In genomic region chr2:106638043-106638442, GRCh38 we compare ENCODE assay signal across 8 cellular contexts.
A peak's percentile ranks its signal among the peaks of the same experiment; 100 is the strongest.
DNase-seq lines count a peak whose midpoint lies in the region; ATAC-seq and TF ChIP-seq lines count a peak whose summit lies in the region.

No MANE protein-coding gene starts in this region.

- no CpG with 5 or more reads among the region's 1 CpG for WGBS in IMR-90 (ENCODE audit: extremely low coverage in 2 of 2, insufficient read length in 1 of 2), 2 experiments

- H3K36me3 ChIP-seq in IMR-90 (ENCODE audit: control insufficient read depth, insufficient read depth, low read length) (no peaks in the 10 kb centered on the region), kidney epithelial cell (ENCODE audit: control insufficient read depth, insufficient read depth, low read length) (no peaks in the 10 kb centered on the region), WERI-Rb-1 (no peaks in the 10 kb centered on the region)

- intact Hi-C loops in IMR-90 (cut with micrococcal nuclease): loop anchor here (2.0 to 5.0 kb wide), 2 partner anchors 1544 to 1557 kb away; no protein-coding TSS in a partner anchor

- TF ChIP-seq CTCF in IMR-90 (conservative IDR thresholded peaks at IDR 0.05; ENCODE audit: low read depth, low read length) (peak; percentile 33), kidney epithelial cell (IDR thresholded peaks at IDR 0.05; ENCODE audit: insufficient read depth, low read length, poor library complexity, severe bottlenecking) (peak; percentile 19), WERI-Rb-1 (IDR thresholded peaks at IDR 0.05; ENCODE audit: low read depth, low read length) (no peak)

- ATAC-seq in IMR-90 (ENCODE audit: low read depth) (no peak), HG02798 (IDR thresholded peaks at IDR 0.05; ENCODE audit: poor library complexity, unreplicated experiment) (no peak)

- H2BK15ac ChIP-seq in IMR-90 (ENCODE audit: low read depth, low read length): no peak overlapping the region

- no TSS peak for BruUV-seq in IMR-90 (replicated peaks; lab: Mats Ljungman, UMichigan)

- no peak overlapping the region for H2BK120ac ChIP-seq in IMR-90 (ENCODE audit: low read depth, low read length)

- H3K9me3 ChIP-seq in IMR-90 (ENCODE audit: control insufficient read depth, insufficient read depth, low read length) (no peaks in the 10 kb centered on the region), WERI-Rb-1 (ENCODE audit: severe bottlenecking) (no peaks in the 10 kb centered on the region)

- no peaks in the 10 kb centered on the region for H4K20me1 ChIP-seq in IMR-90 (ENCODE audit: insufficient read depth, low read length)

- peak; percentile 25 for DNase-seq in Ammon's horn (ENCODE audit: low spot score)
- peak; percentile 1 for DNase-seq in IMR-90
- DNase-seq in SW480 (ENCODE audit: low spot score): peak; percentile 53
- no peak for DNase-seq in kidney epithelial cell (ENCODE audit: low read depth)
- DNase-seq in WERI-Rb-1: no peak
- no peak for DNase-seq in NCI-H187 treated with DMSO at 0.1 percent for 48 hours (lab: John Stamatoyannopoulos, UW)
- DNase-seq in NCI-H226: no peak

- H3K27me3 ChIP-seq in IMR-90 (ENCODE audit: control insufficient read depth, insufficient read depth, low read length) (no peaks in the 10 kb centered on the region), kidney epithelial cell (ENCODE audit: control insufficient read depth, insufficient read depth, low read length) (no peaks in the 10 kb centered on the region), WERI-Rb-1 (ENCODE audit: insufficient read depth, low read depth, severe bottlenecking) (peaks cover 87% of the 10 kb centered on the region)

- no peak overlapping the region for H2AFZ ChIP-seq in IMR-90 (replicated peaks; ENCODE audit: low read length, poor library complexity)

- no peak overlapping the region for H4K91ac ChIP-seq in IMR-90 (ENCODE audit: insufficient read depth, low read depth, low read length)

- H4K8ac ChIP-seq in IMR-90 (ENCODE audit: low read depth in 2 of 2, low read length in 2 of 2): no peak overlapping the region

- no peak overlapping the region for H2AK5ac ChIP-seq in IMR-90 (ENCODE audit: low read depth, low read length)

- no peak overlapping the region for H3K56ac ChIP-seq in IMR-90 (ENCODE audit: extremely low read depth, insufficient read depth, low read length)

- H4K5ac ChIP-seq in IMR-90 (ENCODE audit: low read depth, low read length): no peak overlapping the region

- H3K18ac ChIP-seq in IMR-90 (ENCODE audit: low read depth, low read length): no peak overlapping the region

- TF ChIP-seq RAD21 in IMR-90 (IDR thresholded peaks at IDR 0.05; ENCODE audit: low read length): peak; percentile 18; the same call in 1 of the 2 replicates

- POLR2A ChIA-PET in IMR-90 (lab: Charles Lee; ENCODE audit: unreplicated experiment): no interaction called here

- dilution Hi-C loops in IMR-90 (cut with HindIII; ENCODE audit: low sequenced_read_pairs, unreplicated experiment): no loop called here

- no peak overlapping the region for H3K4me3 ChIP-seq in IMR-90 (ENCODE audit: insufficient read depth, low read depth, low read length)
- H3K4me3 ChIP-seq in kidney epithelial cell (ENCODE audit: low read depth, low read length): no peak overlapping the region
- no peak overlapping the region for H3K4me3 ChIP-seq in WERI-Rb-1 (ENCODE audit: low read depth, low read length)

- CTCF ChIA-PET in IMR-90 (lab: Yijun Ruan, JAX): interaction anchor here (1.3 kb wide), 1 partner anchor 55 kb away, joined by 3 read pairs; no protein-coding TSS in a partner anchor

- H2BK5ac ChIP-seq in IMR-90 (ENCODE audit: low read depth, low read length, poor library complexity, severe bottlenecking): no peak overlapping the region

- H3K9me1 ChIP-seq in IMR-90 (ENCODE audit: insufficient read depth, low read length): no peaks in the 10 kb centered on the region

- in situ Hi-C loops in IMR-90 (cut with MboI; ENCODE audit: low sequenced_read_pairs): loop anchor here (25.0 kb wide), 1 partner anchor 1549 kb away; no protein-coding TSS in a partner anchor

- no peak overlapping the region for H3K14ac ChIP-seq in IMR-90 (replicated peaks; ENCODE audit: low read depth, low read length)

- no peak overlapping the region for H3K4me2 ChIP-seq in IMR-90 (ENCODE audit: low read depth, low read length)

- no peaks in the 10 kb centered on the region for H3K4me1 ChIP-seq in IMR-90 (ENCODE audit: control insufficient read depth, insufficient read depth, low read length)

- TF ChIP-seq POLR2A in IMR-90 (IDR thresholded peaks at IDR 0.05; ENCODE audit: low read depth, low read length): no peak

- H2BK20ac ChIP-seq in IMR-90 (ENCODE audit: low read depth, low read length): no peak overlapping the region

- no peak overlapping the region for H3K27ac ChIP-seq in IMR-90 (ENCODE audit: insufficient read depth, low read length)
- H3K27ac ChIP-seq in WERI-Rb-1: no peak overlapping the region

- no peak overlapping the region for H3K9ac ChIP-seq in IMR-90 (ENCODE audit: low read depth, low read length)

- no peak overlapping the region for H2AK9ac ChIP-seq in IMR-90 (replicated peaks; ENCODE audit: low read depth, low read length, poor library complexity)

- no peak overlapping the region for H3K4ac ChIP-seq in IMR-90 (ENCODE audit: low read depth, low read length)

- no peaks in the 10 kb centered on the region for H3K79me1 ChIP-seq in IMR-90 (ENCODE audit: low read depth in 1 of 2, low read length in 2 of 2)

- no peak overlapping the region for H3K23ac ChIP-seq in IMR-90 (ENCODE audit: low read depth, low read length)

TF ChIP-seq in IMR-90, 13 proteins besides CTCF, POLR2A, EP300 and RAD21:
- TF ChIP-seq, protein P1, sequence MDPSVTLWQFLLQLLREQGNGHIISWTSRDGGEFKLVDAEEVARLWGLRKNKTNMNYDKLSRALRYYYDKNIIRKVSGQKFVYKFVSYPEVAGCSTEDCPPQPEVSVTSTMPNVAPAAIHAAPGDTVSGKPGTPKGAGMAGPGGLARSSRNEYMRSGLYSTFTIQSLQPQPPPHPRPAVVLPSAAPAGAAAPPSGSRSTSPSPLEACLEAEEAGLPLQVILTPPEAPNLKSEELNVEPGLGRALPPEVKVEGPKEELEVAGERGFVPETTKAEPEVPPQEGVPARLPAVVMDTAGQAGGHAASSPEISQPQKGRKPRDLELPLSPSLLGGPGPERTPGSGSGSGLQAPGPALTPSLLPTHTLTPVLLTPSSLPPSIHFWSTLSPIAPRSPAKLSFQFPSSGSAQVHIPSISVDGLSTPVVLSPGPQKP (IDR thresholded peaks at IDR 0.05; ENCODE audit: borderline replicate concordance, low read depth, low read length): no peak
- no peak for TF ChIP-seq CEBPB (IDR thresholded peaks at IDR 0.05; ENCODE audit: low read depth, low read length)
- TF ChIP-seq SMC3 (IDR thresholded peaks at IDR 0.05; ENCODE audit: low read depth, low read length): no peak
- no peak for TF ChIP-seq RCOR1 (IDR thresholded peaks at IDR 0.05; ENCODE audit: insufficient replicate concordance, low read length)
- TF ChIP-seq NFE2L2 (IDR thresholded peaks at IDR 0.05; ENCODE audit: low read depth, low read length): no peak
- no peak for TF ChIP-seq USF2 (IDR thresholded peaks at IDR 0.05; ENCODE audit: low read depth, low read length)
- no peak for TF ChIP-seq RFX5 (IDR thresholded peaks at IDR 0.05; ENCODE audit: low read depth, low read length)
- TF ChIP-seq CHD1 (IDR thresholded peaks at IDR 0.05; ENCODE audit: low read depth, low read length): no peak
- no peak for TF ChIP-seq MAZ (IDR thresholded peaks at IDR 0.05; ENCODE audit: borderline replicate concordance, low read depth, low read length)
- TF ChIP-seq MXI1 (IDR thresholded peaks at IDR 0.05; ENCODE audit: borderline replicate concordance, low read depth, low read length): no peak
- no peak for TF ChIP-seq MAFK (IDR thresholded peaks at IDR 0.05; ENCODE audit: low read depth, low read length)
- TF ChIP-seq BHLHE40 (IDR thresholded peaks at IDR 0.05; ENCODE audit: low read depth, low read length): no peak
- TF ChIP-seq FOS (IDR thresholded peaks at IDR 0.05; ENCODE audit: low read depth, low read length): no peak

Comparison
In these comparisons a context has a peak if more than half of its experiments do, and no peak if none do; other contexts are left out.
1. DNase-seq: peak in Ammon's horn (single experiment), IMR-90 (single experiment) and SW480 (single experiment); none in kidney epithelial cell (single experiment), WERI-Rb-1 (single experiment), NCI-H187 treated with DMSO at 0.1 percent for 48 hours (single experiment) and NCI-H226 (single experiment).